9 cellular contexts compared by ENCODE assay signal in the genomic region with DNA sequence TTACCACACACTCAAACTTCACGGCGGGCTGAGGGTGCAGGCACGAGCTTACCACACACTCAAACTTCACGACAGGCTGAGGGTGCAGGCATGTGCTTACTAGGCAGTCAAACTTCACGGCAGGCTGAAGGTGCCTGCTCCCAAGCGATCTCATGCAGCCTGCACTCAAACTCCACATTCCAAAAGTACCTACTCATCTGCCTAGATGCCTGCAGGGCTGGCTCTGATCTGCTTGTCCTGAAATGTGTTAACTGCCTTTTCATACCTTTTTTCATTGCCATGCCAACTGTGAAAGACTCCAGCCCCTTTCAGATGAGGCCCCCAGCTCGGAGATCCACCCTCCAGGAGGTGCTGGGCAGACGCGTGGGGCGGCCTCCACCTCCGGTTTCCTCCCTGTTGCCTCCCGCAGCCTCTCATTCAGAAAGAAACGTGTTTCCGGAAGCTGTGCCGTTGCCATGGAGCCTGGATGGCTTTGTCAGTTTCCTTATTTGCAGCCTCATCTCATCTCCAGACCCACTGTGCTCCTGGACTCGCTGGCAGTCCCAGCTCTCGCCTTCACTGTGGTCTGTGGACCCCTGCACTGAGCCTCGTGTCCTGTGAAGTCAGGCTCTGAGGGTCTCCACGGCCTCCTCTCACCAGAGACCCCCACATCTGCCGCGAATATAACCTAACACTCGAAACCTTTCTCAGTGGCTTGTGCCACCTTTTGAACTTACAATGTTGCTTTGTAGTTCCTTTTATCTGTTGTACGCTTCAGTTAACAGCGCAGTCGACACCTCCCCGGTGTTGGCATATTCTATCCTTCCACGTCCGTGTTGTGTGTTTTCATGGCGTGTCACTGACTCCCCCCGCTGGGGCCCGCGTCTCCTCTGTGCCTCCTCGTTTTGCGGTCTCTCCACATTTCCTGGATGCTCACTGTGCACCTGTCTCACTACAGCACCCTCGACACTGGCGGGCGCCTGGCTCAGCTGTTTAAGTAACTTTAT.
DNase-seq lines count a peak whose midpoint lies in the region; ATAC-seq and TF ChIP-seq lines count a peak whose summit lies in the region.
"Had no signal": no experiment of that assay in that cellular context is flagged by ENCODE, and none has a peak within 500 bp of the region (broad histone marks: within the 10 kb centered on the region; RNA-seq: fewer than 3 reads in every experiment).

No MANE protein-coding gene starts in this region.

- ATAC-seq in GM18498 (IDR thresholded peaks at IDR 0.05; ENCODE audit: unreplicated experiment) = peak; percentile 74
- ATAC-seq in HG02973 (IDR thresholded peaks at IDR 0.05; ENCODE audit: unreplicated experiment) = no peak

- no peaks in the 10 kb centered on the region for H3K79me2 ChIP-seq in mammary epithelial cell (ENCODE audit: insufficient read depth, low read length)
- H3K79me2 ChIP-seq in parathyroid adenoma = no peaks in the 10 kb centered on the region

- peaks cover 32% of the 10 kb centered on the region for H3K9me3 ChIP-seq in KOPT-K1 (ENCODE audit: insufficient read depth, low read length, poor library complexity, severe bottlenecking)
- H3K9me3 ChIP-seq in mammary epithelial cell (replicated peaks; ENCODE audit: insufficient read depth, low read length) = peaks cover 13% of the 10 kb centered on the region
- H3K9me3 ChIP-seq in parathyroid adenoma (ENCODE audit: control insufficient read depth, low read length) = no peaks in the 10 kb centered on the region
- H3K9me3 ChIP-seq in uterus = no peaks in the 10 kb centered on the region

- H4K20me1 ChIP-seq in mammary epithelial cell (ENCODE audit: insufficient read depth, low read length) = no peaks in the 10 kb centered on the region

- intact Hi-C loops in mammary epithelial cell (cut with micrococcal nuclease) = loop anchor here (5.0 kb wide), 1 partner anchor 132 kb away; a partner anchor contains a TSS
- intact Hi-C loops in uterus (cut with DNase I; ENCODE audit: low total_unique reads) = no loop called here

- DNase-seq in activated CD4-positive, CD25-positive, alpha-beta regulatory T cell (lab: John Stamatoyannopoulos, UW) = peak in 3 of 4 experiments; percentile 5 to 25 (median 20)
- peak; percentile 46 for DNase-seq in mammary epithelial cell
- DNase-seq in uterus = no peak
- no peak for DNase-seq in dedifferentiated amniotic fluid mesenchymal stem cell (ENCODE audit: extremely low spot score)

- H3K27ac ChIP-seq in KOPT-K1 (ENCODE audit: low read depth, low read length, poor library complexity, severe bottlenecking) (peak overlapping the region; percentile 89), mammary epithelial cell (ENCODE audit: insufficient read depth, low read depth, low read length) (no peak overlapping the region), parathyroid adenoma (no peak overlapping the region), uterus (no peak overlapping the region)
- H3K27ac ChIP-seq: KMS-11 had no signal

- H3K4me3 ChIP-seq in mammary epithelial cell (replicated peaks in 1 of 3; ENCODE audit: insufficient read depth in 1 of 3, low read depth in 2 of 3, low read length in 3 of 3) (no peak overlapping the region), parathyroid adenoma (ENCODE audit: low read depth, low read length) (no peak overlapping the region), uterus (no peak overlapping the region)

- no peaks in the 10 kb centered on the region for H3K36me3 ChIP-seq in KOPT-K1 (ENCODE audit: insufficient read depth, low read length)
- H3K36me3 ChIP-seq in mammary epithelial cell (ENCODE audit: insufficient read depth, low read length) = no peaks in the 10 kb centered on the region
- no peaks in the 10 kb centered on the region for H3K36me3 ChIP-seq in parathyroid adenoma (ENCODE audit: control insufficient read depth, insufficient read depth, low read length)
- no peaks in the 10 kb centered on the region for H3K36me3 ChIP-seq in uterus

- no TSS peak for BruUV-seq in mammary epithelial cell (replicated peaks; lab: Mats Ljungman, UMichigan)

- H3K4me1 ChIP-seq in mammary epithelial cell (ENCODE audit: insufficient read depth, low read length) = no peaks in the 10 kb centered on the region
- no peaks in the 10 kb centered on the region for H3K4me1 ChIP-seq in parathyroid adenoma
- H3K4me1 ChIP-seq in uterus = no peaks in the 10 kb centered on the region

- no peak for TF ChIP-seq POLR2A in uterus (IDR thresholded peaks at IDR 0.05)

- H3K27me3 ChIP-seq in mammary epithelial cell (ENCODE audit: insufficient read depth, low read length) (no peaks in the 10 kb centered on the region), parathyroid adenoma (ENCODE audit: control insufficient read depth, insufficient read depth, low read length) (no peaks in the 10 kb centered on the region), uterus (no peaks in the 10 kb centered on the region)

- in situ Hi-C loops in mammary epithelial cell (cut with MboI; ENCODE audit: low sequenced_read_pairs in 2 of 2) = no loop called here

- H3K4me2 ChIP-seq in mammary epithelial cell (ENCODE audit: insufficient read depth, low read depth, low read length) = peak overlapping the region; percentile 9
- H3K4me2 ChIP-seq in parathyroid adenoma (ENCODE audit: low read length) = peak overlapping the region; percentile 6
- H3K4me2 ChIP-seq: KMS-11 had no signal

- dilution Hi-C loops in mammary epithelial cell (cut with HindIII; ENCODE audit: low sequenced_read_pairs) = no loop called here

- 59% methylated on average over 33 of the region's 37 CpGs for WGBS in mammary epithelial cell (ENCODE audit: low coverage, missing lambda C conversion rate)

- CTCF ChIA-PET in mammary epithelial cell (lab: Charles Lee; ENCODE audit: low non-redundant PET) = no interaction called here

- H3K9ac ChIP-seq in mammary epithelial cell (ENCODE audit: insufficient read depth, low read length) (no peak overlapping the region), parathyroid adenoma (no peak overlapping the region)
- H3K9ac ChIP-seq: KMS-11 had no signal

- TF ChIP-seq CTCF in mammary epithelial cell (conservative IDR thresholded peaks at IDR 0.05 in 1 of 2, IDR thresholded peaks at IDR 0.05 in 1 of 2; ENCODE audit: extremely low read depth in 1 of 2, insufficient read depth in 1 of 2, low read depth in 1 of 2, low read length in 2 of 2) (no peak), parathyroid adenoma (IDR thresholded peaks at IDR 0.05) (no peak), uterus (IDR thresholded peaks at IDR 0.05) (no peak)

- H2AFZ ChIP-seq in mammary epithelial cell (ENCODE audit: low read depth, low read length) (peak overlapping the region; percentile 37), parathyroid adenoma (no peak overlapping the region)

Comparison
In these comparisons a context has a peak if more than half of its experiments do, and no peak if none do; other contexts are left out.
1. DNase-seq: peak in activated CD4-positive, CD25-positive, alpha-beta regulatory T cell (3 of 4) and mammary epithelial cell (single experiment); none in uterus (0 of 2) and dedifferentiated amniotic fluid mesenchymal stem cell (single experiment).